In genomic region chr10:114779803-114780609, GRCh38 we compare ENCODE assay signal across 11 cellular contexts. TPM values are rescaled to one million over a fixed set of nuclear protein-coding genes. Genes with fewer than 3 reads are reported as not detected.
DNase-seq lines count a peak whose midpoint lies in the region; ATAC-seq and TF ChIP-seq lines count a peak whose summit lies in the region.
"Had no signal": no experiment of that assay in that cellular context is flagged by ENCODE, and none has a peak within 500 bp of the region (broad histone marks: within the 10 kb centered on the region; RNA-seq: fewer than 3 reads in every experiment).

No MANE protein-coding gene starts in this region.

- no peak overlapping the region for H2AFZ ChIP-seq in hepatocyte

- H3K27me3 Mint-ChIP-seq in activated CD4-positive, alpha-beta memory T cell treated with anti-CD3 and anti-CD28 coated beads, Interleukin-2, amount 10 ng/mL, durations not matched to agents 7 days and 5 days, result peaks cover 16% of the 10 kb centered on the region
- no peaks in the 10 kb centered on the region for H3K27me3 Mint-ChIP-seq in activated CD4-positive, alpha-beta memory T cell treated with anti-CD3 and anti-CD28 coated beads for 36 hours

- ATAC-seq in GM19395 (IDR thresholded peaks at IDR 0.05; ENCODE audit: unreplicated experiment), result no peak

- H3K4me3 Mint-ChIP-seq in activated CD4-positive, alpha-beta memory T cell treated with anti-CD3 and anti-CD28 coated beads, Interleukin-2, amount 10 ng/mL, durations not matched to agents 7 days and 5 days, result no peak overlapping the region
- H3K4me3 Mint-ChIP-seq in activated CD4-positive, alpha-beta memory T cell treated with anti-CD3 and anti-CD28 coated beads for 36 hours, result no peak overlapping the region
- H3K4me3 Mint-ChIP-seq: activated T-cell treated with anti-CD3 and anti-CD28 coated beads, Interleukin-2, amount 50 U/mL, for 72 hours had no signal

- H4K20me1 ChIP-seq in hepatocyte (ENCODE audit: insufficient read depth, poor library complexity, severe bottlenecking), result no peaks in the 10 kb centered on the region
- H4K20me1 ChIP-seq: BLaER1 had no signal

- H3K9me3 ChIP-seq in hepatocyte (ENCODE audit: low read depth), result no peaks in the 10 kb centered on the region
- H3K9me3 ChIP-seq in thyroid gland, result no peaks in the 10 kb centered on the region
- H3K9me3 ChIP-seq: BLaER1 had no signal

- no peaks in the 10 kb centered on the region for H3K36me3 ChIP-seq in hepatocyte (replicated peaks; ENCODE audit: insufficient read depth, low read depth)
- H3K36me3 ChIP-seq in thyroid gland, result no peaks in the 10 kb centered on the region
- H3K36me3 ChIP-seq: BLaER1 had no signal

- H3K4me2 ChIP-seq in hepatocyte, result no peak overlapping the region
- H3K4me2 ChIP-seq: BLaER1 had no signal

- peaks cover 9% of the 10 kb centered on the region for H3K4me1 ChIP-seq in hepatocyte (ENCODE audit: insufficient read depth)
- peaks cover 9 to 17% of the 10 kb centered on the region in 2 donors for H3K4me1 ChIP-seq in thyroid gland

- no peaks in the 10 kb centered on the region for H3K9me3 Mint-ChIP-seq in activated CD4-positive, alpha-beta memory T cell treated with anti-CD3 and anti-CD28 coated beads, Interleukin-2, amount 10 ng/mL, durations not matched to agents 7 days and 5 days
- H3K9me3 Mint-ChIP-seq in activated CD4-positive, alpha-beta memory T cell treated with anti-CD3 and anti-CD28 coated beads for 36 hours, result no peaks in the 10 kb centered on the region
- H3K9me3 Mint-ChIP-seq: activated T-cell treated with anti-CD3 and anti-CD28 coated beads, Interleukin-2, amount 50 U/mL, for 72 hours had no signal

- no peaks in the 10 kb centered on the region for H3K79me2 ChIP-seq in hepatocyte

- H3K4me3 ChIP-seq in hepatocyte, result no peak overlapping the region
- H3K4me3 ChIP-seq in thyroid gland (replicated peaks in 1 of 3), result no peak overlapping the region
- H3K4me3 ChIP-seq: BLaER1 had no signal

- TF ChIP-seq POLR2A in thyroid gland (IDR thresholded peaks at IDR 0.05), result no peak

- no peaks in the 10 kb centered on the region for H3K27me3 ChIP-seq in hepatocyte
- no peaks in the 10 kb centered on the region for H3K27me3 ChIP-seq in thyroid gland
- H3K27me3 ChIP-seq: BLaER1 had no signal

- peaks cover 17% of the 10 kb centered on the region for H3K4me1 Mint-ChIP-seq in activated CD4-positive, alpha-beta memory T cell treated with anti-CD3 and anti-CD28 coated beads, Interleukin-2, amount 10 ng/mL, durations not matched to agents 7 days and 5 days
- peaks cover 7% of the 10 kb centered on the region for H3K4me1 Mint-ChIP-seq in activated CD4-positive, alpha-beta memory T cell treated with anti-CD3 and anti-CD28 coated beads for 36 hours (ENCODE audit: low read depth)

- WGBS in hepatocyte (ENCODE audit: low lambda C conversion rate, missing lambda C conversion rate), result 43% methylated on average over 3 of the region's 3 CpGs
- 44% methylated on average over 3 of the region's 3 CpGs for WGBS in thyroid gland, 2 donors

- intact Hi-C loops in activated CD4-positive, alpha-beta memory T cell treated with anti-CD3 and anti-CD28 coated beads for 36 hours (cut with micrococcal nuclease), result loop anchor here (5.0 kb wide), 1 partner anchor 78 kb away; no protein-coding TSS in a partner anchor
- intact Hi-C loops in thyroid gland (cut with DNase I), result loop anchor here (10.0 kb wide), 1 partner anchor 75 kb away; no protein-coding TSS in a partner anchor

- H3K36me3 Mint-ChIP-seq in activated CD4-positive, alpha-beta memory T cell treated with anti-CD3 and anti-CD28 coated beads, Interleukin-2, amount 10 ng/mL, durations not matched to agents 7 days and 5 days (ENCODE audit: low read depth), result peaks cover 28% of the 10 kb centered on the region
- no peaks in the 10 kb centered on the region for H3K36me3 Mint-ChIP-seq in activated CD4-positive, alpha-beta memory T cell treated with anti-CD3 and anti-CD28 coated beads for 36 hours

- TF ChIP-seq CTCF in VCaP (conservative IDR thresholded peaks at IDR 0.05), result no peak
- no peak for TF ChIP-seq CTCF in hepatocyte (IDR thresholded peaks at IDR 0.05; ENCODE audit: poor library complexity)
- TF ChIP-seq CTCF in thyroid gland (IDR thresholded peaks at IDR 0.05), result no peak

- H3K27ac Mint-ChIP-seq in activated CD4-positive, alpha-beta memory T cell treated with anti-CD3 and anti-CD28 coated beads, Interleukin-2, amount 10 ng/mL, durations not matched to agents 7 days and 5 days, result peak overlapping the region; percentile 14
- no peak overlapping the region for H3K27ac Mint-ChIP-seq in activated CD4-positive, alpha-beta memory T cell treated with anti-CD3 and anti-CD28 coated beads for 36 hours
- H3K27ac Mint-ChIP-seq: activated T-cell treated with anti-CD3 and anti-CD28 coated beads, Interleukin-2, amount 50 U/mL, for 72 hours had no signal

- DNase-seq in activated CD4-positive, alpha-beta memory T cell treated with anti-CD3 and anti-CD28 coated beads, Interleukin-2, amount 10 ng/mL, durations not matched to agents 7 days and 5 days, result no peak
- no peak for DNase-seq in activated CD4-positive, alpha-beta memory T cell treated with anti-CD3 and anti-CD28 coated beads for 36 hours
- DNase-seq in hepatocyte (ENCODE audit: low spot score), result peak; percentile 27
- no peak for DNase-seq in thyroid gland
- no peak for DNase-seq in T-helper 1 cell
- DNase-seq in NCI-H526 treated with DMSO at 0.1 percent for 48 hours (lab: John Stamatoyannopoulos, UW), result no peak
- DNase-seq: activated T-cell treated with anti-CD3 and anti-CD28 coated beads, Interleukin-2, amount 50 U/mL, for 72 hours; NCI-H526 had no signal

- CTCF ChIA-PET in activated CD4-positive, alpha-beta memory T cell treated with anti-CD3 and anti-CD28 coated beads, Interleukin-2, amount 10 ng/mL, durations not matched to agents 7 days and 5 days (lab: Charles Lee), result interaction anchor here (0.6 kb wide), 1 partner anchor 40 kb away, joined by 3 read pairs; no protein-coding TSS in a partner anchor
- CTCF ChIA-PET in activated CD4-positive, alpha-beta memory T cell treated with anti-CD3 and anti-CD28 coated beads for 36 hours (lab: Charles Lee), result no interaction called here

- POLR2A ChIA-PET in activated CD4-positive, alpha-beta memory T cell treated with anti-CD3 and anti-CD28 coated beads, Interleukin-2, amount 10 ng/mL, durations not matched to agents 7 days and 5 days (lab: Charles Lee), result no interaction called here
- POLR2A ChIA-PET in activated CD4-positive, alpha-beta memory T cell treated with anti-CD3 and anti-CD28 coated beads for 36 hours (lab: Charles Lee), result no interaction called here

- H3K9me2 ChIP-seq in hepatocyte (replicated peaks; ENCODE audit: insufficient read depth), result no peaks in the 10 kb centered on the region

- H3K27ac ChIP-seq in VCaP (peak overlapping the region; percentile 67), hepatocyte (peak overlapping the region; percentile 63), thyroid gland (peak overlapping the region; percentile 62 to 75 (median 63))
- H3K27ac ChIP-seq: BLaER1 had no signal

RNA-seq across cellular contexts. Expression of gene FHIP2A, which starts 41.6 kb away (rescaled TPM):
- 10 to 100 TPM; 34.3 to 39.2 TPM for total RNA-seq in activated CD4-positive, alpha-beta memory T cell treated with anti-CD3 and anti-CD28 coated beads, Interleukin-2, amount 10 ng/mL, durations not matched to agents 7 days and 5 days
- total RNA-seq in activated CD4-positive, alpha-beta memory T cell treated with anti-CD3 and anti-CD28 coated beads for 36 hours, result 10 to 100 TPM; 17.2 to 21.4 TPM
- total RNA-seq in hepatocyte, result 23.8 and 24.6 TPM in 2 replicates
- polyA plus RNA-seq in hepatocyte, result 9.5 and 18.0 TPM in 2 replicates
- 10 to 100 TPM; 37.8 to 52.3 (median 43.1) TPM for total RNA-seq in thyroid gland
